ENCODE assay signal across 16 cellular contexts in the genomic region with DNA sequence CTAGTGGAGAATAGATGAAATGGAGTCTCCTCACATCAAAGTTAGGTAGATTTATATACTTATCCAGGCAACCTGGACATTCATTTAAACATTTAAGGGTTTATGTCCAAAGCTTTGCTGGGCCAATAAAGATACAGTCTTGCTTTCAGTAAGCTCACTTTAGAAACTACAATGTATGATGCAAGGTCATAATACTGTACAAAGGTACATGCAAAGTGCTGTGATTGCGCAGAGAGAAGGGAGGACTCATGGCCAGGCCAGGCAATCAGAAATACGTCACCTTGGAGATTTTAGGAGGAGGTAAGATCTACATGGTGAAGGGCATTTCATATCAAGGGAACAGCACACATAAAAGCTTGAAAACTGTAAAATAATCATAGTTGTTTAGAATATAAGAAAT.
DNase-seq lines count a peak whose midpoint lies in the region; ATAC-seq, FAIRE-seq and TF ChIP-seq lines count a peak whose summit lies in the region.
"Had no signal": no experiment of that assay in that cellular context is flagged by ENCODE, and none has a peak within 500 bp of the region (broad histone marks: within the 10 kb centered on the region; RNA-seq: fewer than 3 reads in every experiment).

No MANE protein-coding gene starts in this region.

- H2BK20ac ChIP-seq in H1 (ENCODE audit: low read length) = no peak overlapping the region

- TF ChIP-seq POLR2A in H1 (IDR thresholded peaks at IDR 0.05; ENCODE audit: control extremely low read depth in 1 of 2, low read depth in 2 of 2, low read length in 2 of 2) (no peak), right lobe of liver (IDR thresholded peaks at IDR 0.05) (no peak)

- H3K27ac ChIP-seq in MM.1S (ENCODE audit: low read length) (peak overlapping the region; percentile 58; the same call in 1 of the 2 replicates), H1 (ENCODE audit: low read depth, low read length) (no peak overlapping the region), right lobe of liver (peak overlapping the region in 1 of 3 donors; percentile 31), upper lobe of right lung (no peak overlapping the region)
- H3K27ac ChIP-seq: A549 had no signal

- TF ChIP-seq CTCF in MM.1S (IDR thresholded peaks at IDR 0.05; ENCODE audit: low read length) (no peak), H1 (IDR thresholded peaks at IDR 0.05; ENCODE audit: control extremely low read depth in 1 of 3, insufficient read depth in 1 of 3, low read depth in 1 of 3, low read length in 3 of 3) (no peak), right lobe of liver (IDR thresholded peaks at IDR 0.05) (no peak), upper lobe of right lung (IDR thresholded peaks at IDR 0.05) (no peak)

- TF ChIP-seq RAD21 in H1 (IDR thresholded peaks at IDR 0.05 in 1 of 2, conservative IDR thresholded peaks at IDR 0.05 in 1 of 2; ENCODE audit: low read depth in 2 of 2, low read length in 2 of 2) = no peak

- H3K9ac ChIP-seq in MM.1S (ENCODE audit: low read length) = no peak overlapping the region
- H3K9ac ChIP-seq in H1 (replicated peaks in 1 of 4; ENCODE audit: extremely low read depth in 1 of 4, low read depth in 3 of 4, low read length in 3 of 4) = no peak overlapping the region

- peaks cover 5% of the 10 kb centered on the region; the same call in 1 of the 2 replicates for H3F3A ChIP-seq in MM.1S (ENCODE audit: insufficient read depth, low read length)

- no peak overlapping the region for H3K4ac ChIP-seq in H1 (replicated peaks; ENCODE audit: insufficient read length, low read depth, low read length)

- peaks cover 12% of the 10 kb centered on the region; the same call in 1 of the 2 replicates for H3K79me1 ChIP-seq in H1 (ENCODE audit: low read depth, low read length)

- peak; percentile 46 to 68 (median 56) for ATAC-seq in right lobe of liver
- peak; percentile 41 for ATAC-seq in upper lobe of right lung
- ATAC-seq: A549; CD8-positive, alpha-beta T cell; HCT116 had no signal

- no peak overlapping the region for H3K14ac ChIP-seq in H1 (ENCODE audit: insufficient read length)

- H3K4me2 ChIP-seq in MM.1S (ENCODE audit: low read depth, low read length) (no peak overlapping the region), H1 (ENCODE audit: insufficient read depth in 1 of 2, low read depth in 2 of 2, low read length in 2 of 2) (no peak overlapping the region)
- H3K4me2 ChIP-seq: A549 had no signal

- H3K9me2 ChIP-seq in MM.1S (replicated peaks; ENCODE audit: insufficient read depth, low read length) = no peaks in the 10 kb centered on the region

- TF ChIP-seq EP300 in H1 (IDR thresholded peaks at IDR 0.05; ENCODE audit: borderline replicate concordance in 1 of 2, low read depth in 2 of 2, low read length in 2 of 2) = no peak

- H3K79me2 ChIP-seq in MM.1S (ENCODE audit: low read length) (no peaks in the 10 kb centered on the region), H1 (ENCODE audit: control insufficient read depth in 1 of 2, insufficient read depth in 2 of 2, low read length in 2 of 2) (peaks cover 1 to 98% of the 10 kb centered on the region in 2 experiments; a peak in 3 of 4 replicates)

- no peak overlapping the region for H2AFZ ChIP-seq in MM.1S (ENCODE audit: low read length)
- H2AFZ ChIP-seq in H1 (ENCODE audit: low read length) = no peak overlapping the region

- no peak overlapping the region for H3K23ac ChIP-seq in H1 (ENCODE audit: insufficient read length)

- H3K27me3 ChIP-seq in MM.1S (replicated peaks; ENCODE audit: insufficient read depth, low read length) (no peaks in the 10 kb centered on the region), H1 (replicated peaks in 1 of 4; ENCODE audit: control insufficient read depth in 3 of 4, extremely low read depth in 1 of 4, insufficient read depth in 3 of 4, low read length in 3 of 4) (no peaks in the 10 kb centered on the region), right lobe of liver (no peaks in the 10 kb centered on the region), upper lobe of right lung (no peaks in the 10 kb centered on the region)

- 89% methylated on average over 2 of the region's 2 CpGs; no CpG with 5 or more reads in 1 of the 2 experiments for WGBS in H1 (ENCODE audit: extremely low coverage in 1 of 2, insufficient coverage in 1 of 2, insufficient read length in 1 of 2, insufficient replicate concordance in 2 of 2, low coverage in 1 of 2, low lambda C conversion rate in 2 of 2, missing lambda C conversion rate in 1 of 2), 2 experiments
- 16% methylated on average over 2 of the region's 2 CpGs for WGBS in right lobe of liver (ENCODE audit: insufficient coverage, low coverage, low lambda C conversion rate, missing lambda C conversion rate)

- H2BK15ac ChIP-seq in H1 (ENCODE audit: low read length) = no peak overlapping the region

- no peak overlapping the region for H2BK12ac ChIP-seq in H1 (ENCODE audit: low read depth, low read length)

- H2AK5ac ChIP-seq in H1 (ENCODE audit: low read depth, low read length) = no peak overlapping the region

- H2BK5ac ChIP-seq in H1 (ENCODE audit: low read depth, low read length) = no peak overlapping the region

- DNase-seq in MM.1S (no peak), H1 (ENCODE audit: low read depth in 1 of 2, low spot score in 2 of 2) (no peak), right lobe of liver (no peak), upper lobe of right lung (no peak), AG08396 (ENCODE audit: low spot score) (no peak), NCI-H446 treated with DMSO at 0.1 percent for 48 hours (lab: John Stamatoyannopoulos, UW) (no peak), NOMO-1 treated with DMSO at 0.1 percent for 48 hours (lab: John Stamatoyannopoulos, UW; ENCODE audit: unreplicated experiment) (no peak)
- DNase-seq: CD8-positive, alpha-beta T cell; COR-L47; DND-41; GDM1 had no signal

- H4K91ac ChIP-seq in H1 (replicated peaks; ENCODE audit: insufficient read length, low read length) = no peak overlapping the region

- POLR2A ChIA-PET in H1 (lab: Charles Lee; ENCODE audit: partially characterized antibody) = interaction anchor here (0.8 to 1.9 kb wide), 4 partner anchors 10 to 134 kb away, joined by 3 to 8 read pairs (median 4); no protein-coding TSS in a partner anchor

- H4K8ac ChIP-seq in H1 (ENCODE audit: extremely low read depth, insufficient read depth, low read length) = no peak overlapping the region

- no peaks in the 10 kb centered on the region for H3K36me3 ChIP-seq in MM.1S (replicated peaks; ENCODE audit: insufficient read depth, low read length)
- H3K36me3 ChIP-seq in H1 (ENCODE audit: control insufficient read depth in 2 of 4, insufficient read depth in 4 of 4, low read length in 3 of 4) = no peaks in the 10 kb centered on the region
- H3K36me3 ChIP-seq in right lobe of liver = no peaks in the 10 kb centered on the region
- no peaks in the 10 kb centered on the region for H3K36me3 ChIP-seq in upper lobe of right lung

- intact Hi-C loops in right lobe of liver (cut with DNase I) = no loop called here
- intact Hi-C loops in upper lobe of right lung (cut with DNase I) = no loop called here

- peak overlapping the region; percentile 38 for H4K5ac ChIP-seq in H1 (ENCODE audit: insufficient read length, low read depth, low read length)

- H3K9me3 ChIP-seq in MM.1S (replicated peaks; ENCODE audit: insufficient read depth, low read length) (no peaks in the 10 kb centered on the region), H1 (ENCODE audit: insufficient read depth in 2 of 2, low read depth in 1 of 2, low read length in 1 of 2) (no peaks in the 10 kb centered on the region), right lobe of liver (no peaks in the 10 kb centered on the region), upper lobe of right lung (no peaks in the 10 kb centered on the region)
- H3K9me3 ChIP-seq: A549 had no signal

- no peak overlapping the region for H2BK120ac ChIP-seq in H1 (replicated peaks; ENCODE audit: low read depth, low read length)

- FAIRE-seq in H1 (lab: Jason Lieb, UNC) = no peak
- FAIRE-seq: A549, GM12892, GM19239, H54 had no signal

- no peak overlapping the region for H3K4me3 ChIP-seq in MM.1S (ENCODE audit: low read length)
- H3K4me3 ChIP-seq in H1 (ENCODE audit: extremely low read depth in 1 of 4, insufficient read depth in 2 of 4, low read depth in 3 of 4, low read length in 4 of 4) = no peak overlapping the region
- H3K4me3 ChIP-seq in right lobe of liver = no peak overlapping the region
- H3K4me3 ChIP-seq in upper lobe of right lung = no peak overlapping the region
- H3K4me3 ChIP-seq: A549 had no signal

- no peak overlapping the region for H3K18ac ChIP-seq in H1 (ENCODE audit: extremely low read depth, low read length)

- H3K4me1 ChIP-seq in MM.1S (ENCODE audit: low read length) (peaks cover 23% of the 10 kb centered on the region), H1 (replicated peaks in 1 of 4; ENCODE audit: control insufficient read depth in 3 of 4, insufficient read depth in 4 of 4, low read length in 3 of 4) (peaks cover 0 to 4% (median 1%) of the 10 kb centered on the region in 4 experiments; a peak in 2 of 7 replicates), right lobe of liver (peaks cover 0 to 50% (median 18%) of the 10 kb centered on the region in 4 donors), upper lobe of right lung (peaks cover 7% of the 10 kb centered on the region)
- H3K4me1 ChIP-seq: A549 had no signal

- peaks cover 2% of the 10 kb centered on the region; the same call in 1 of the 2 replicates for H3K23me2 ChIP-seq in H1 (ENCODE audit: low read depth, low read length)

- H3K56ac ChIP-seq in H1 (replicated peaks; ENCODE audit: insufficient read length, low read depth, low read length) = peak overlapping the region; percentile 71

- H4K20me1 ChIP-seq in MM.1S (ENCODE audit: insufficient read depth, low read length) (no peaks in the 10 kb centered on the region), H1 (replicated peaks in 1 of 2; ENCODE audit: control insufficient read depth in 1 of 2, insufficient read depth in 2 of 2, low read length in 2 of 2) (peaks cover 11 to 15% of the 10 kb centered on the region in 2 experiments)

- CTCF ChIA-PET in H1 (lab: Charles Lee; ENCODE audit: partially characterized antibody) = interaction anchor here (0.7 to 1.8 kb wide), 5 partner anchors 22 to 159 kb away, joined by 3 to 4 read pairs (median 4); no protein-coding TSS in a partner anchor

TF ChIP-seq in H1, 55 proteins besides CTCF, POLR2A, EP300 and RAD21:
- TF ChIP-seq CBX8 (IDR thresholded peaks at IDR 0.05; ENCODE audit: borderline replicate concordance, low read depth, low read length) = no peak
- TF ChIP-seq CHD2 (IDR thresholded peaks at IDR 0.05; ENCODE audit: low read length) = no peak
